ENCODE assay signal across 16 cellular contexts in the genomic region with DNA sequence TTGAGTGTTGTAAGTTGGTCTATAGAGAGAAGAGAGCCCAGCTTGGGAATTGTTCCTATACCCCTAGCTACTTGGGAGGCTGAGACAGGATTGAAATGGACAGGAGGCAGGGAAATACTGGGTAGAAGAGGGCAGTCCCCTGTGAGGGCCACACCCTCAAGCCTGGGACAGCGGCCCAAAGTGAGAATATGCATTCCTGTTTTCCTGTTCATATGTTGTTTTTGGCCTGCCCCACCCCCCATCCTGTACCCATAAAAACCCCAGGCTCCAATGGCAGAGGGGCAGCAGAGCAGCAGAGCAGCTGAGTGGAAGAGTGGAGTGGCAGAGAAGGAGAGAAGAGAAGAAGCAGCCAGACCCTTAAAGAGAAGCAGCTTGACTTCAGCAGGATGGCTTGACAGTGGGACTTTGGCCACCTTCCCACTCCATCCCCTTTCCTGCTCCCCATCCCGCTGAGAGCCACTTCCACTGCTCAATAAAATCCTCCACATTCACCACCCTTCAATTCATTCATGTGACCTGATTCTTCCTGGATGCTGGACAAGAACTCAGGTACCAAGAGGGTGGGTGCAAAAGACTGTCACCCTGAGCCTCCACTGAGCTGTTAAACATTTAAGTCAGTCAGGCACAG.
DNase-seq lines count a peak whose midpoint lies in the region; ATAC-seq and TF ChIP-seq lines count a peak whose summit lies in the region.
"Had no signal": no experiment of that assay in that cellular context is flagged by ENCODE, and none has a peak within 500 bp of the region (broad histone marks: within the 10 kb centered on the region; RNA-seq: fewer than 3 reads in every experiment).

No MANE protein-coding gene starts in this region.

- H3K27me3 Mint-ChIP-seq in stimulated activated naive B cell treated with anti-CD40 and anti-IgM and Interleukin-4, amounts not matched to agents 10 μg/mL and 1 μg/mL and 100 μg/mL, for 72 hours, result peaks cover 2 to 12% of the 10 kb centered on the region in 2 donors

- H3K36me3 Mint-ChIP-seq in stimulated activated naive B cell treated with anti-CD40 and anti-IgM and Interleukin-4, amounts not matched to agents 10 μg/mL and 1 μg/mL and 100 μg/mL, for 72 hours, result peaks cover 0 to 2% of the 10 kb centered on the region in 2 donors
- H3K36me3 Mint-ChIP-seq: CD14-positive monocyte had no signal

- H3K79me2 ChIP-seq in GM23248 (ENCODE audit: insufficient read depth), result no peaks in the 10 kb centered on the region

- no peak overlapping the region for H2AFZ ChIP-seq in GM23248

- WGBS in GM23248 (ENCODE audit: low coverage in 1 of 2, low lambda C conversion rate in 2 of 2, missing lambda C conversion rate in 2 of 2), 2 experiments, result 35 to 51% methylated on average over 2 of the region's 2 CpGs

- no peaks in the 10 kb centered on the region for H3K9me3 ChIP-seq in GM23248 (ENCODE audit: low read depth)

- no peak overlapping the region for H3K4me3 Mint-ChIP-seq in stimulated activated naive B cell treated with anti-CD40 and anti-IgM and Interleukin-4, amounts not matched to agents 10 μg/mL and 1 μg/mL and 100 μg/mL, for 72 hours
- H3K4me3 Mint-ChIP-seq: CD14-positive monocyte, H9 had no signal

- no peaks in the 10 kb centered on the region for H4K20me1 ChIP-seq in GM23248 (ENCODE audit: insufficient read depth)

- peaks cover 0 to 2% of the 10 kb centered on the region in 2 donors for H3K4me1 Mint-ChIP-seq in stimulated activated naive B cell treated with anti-CD40 and anti-IgM and Interleukin-4, amounts not matched to agents 10 μg/mL and 1 μg/mL and 100 μg/mL, for 72 hours
- H3K4me1 Mint-ChIP-seq: CD14-positive monocyte, H9 had no signal

- H3K9me2 ChIP-seq in GM23248 (ENCODE audit: insufficient read depth), result no peaks in the 10 kb centered on the region

- H3K9ac ChIP-seq in GM23248, result no peak overlapping the region

- no peaks in the 10 kb centered on the region for H3K36me3 ChIP-seq in GM23248 (ENCODE audit: low read depth)

- CTCF ChIA-PET in RWPE1 (lab: Yijun Ruan, JAX), result no interaction called here

- H3K27me3 ChIP-seq in GM23248 (replicated peaks; ENCODE audit: insufficient read depth), result no peaks in the 10 kb centered on the region

- no peaks in the 10 kb centered on the region; the same call in 1 of the 2 replicates for H3K4me1 ChIP-seq in GM23248 (ENCODE audit: insufficient read depth)

- POLR2A ChIA-PET in RWPE1 (lab: Yijun Ruan, JAX; ENCODE audit: low non-redundant PET), result no interaction called here

- H3K4me3 ChIP-seq in GM23248, result no peak overlapping the region

- DNase-seq in GM23248 (peak; percentile 56), RWPE1 (ENCODE audit: low spot score) (no peak), fibroblast of gingiva (ENCODE audit: low read depth) (peak; percentile 24), NCI-H446 treated with DMSO at 0.1 percent for 48 hours (lab: John Stamatoyannopoulos, UW) (no peak), erythroblast (lab: John Stamatoyannopoulos, UW) (no peak)
- no peak for DNase-seq in stimulated activated naive B cell treated with anti-CD40 and anti-IgM and Interleukin-4, amounts not matched to agents 10 μg/mL and 1 μg/mL and 100 μg/mL, for 72 hours
- DNase-seq: ACHN, DMS79 treated with DMSO at 0.1 percent for 48 hours, H9, MV-4-11, NCI-H187, NCI-H2107, NCI-H510A treated with DMSO at 0.1 percent for 48 hours, NCI-H774 had no signal

- no peak for TF ChIP-seq CTCF in RWPE1 (conservative IDR thresholded peaks at IDR 0.05; ENCODE audit: low read depth)

- no peak overlapping the region for H3K4me2 ChIP-seq in GM23248 (ENCODE audit: unreplicated experiment)

- no peak for ATAC-seq in stimulated activated naive B cell treated with anti-CD40 and anti-IgM and Interleukin-4, amounts not matched to agents 10 μg/mL and 1 μg/mL and 100 μg/mL, for 72 hours (replicated peaks)
- no peak for ATAC-seq in HG02885 (IDR thresholded peaks at IDR 0.05; ENCODE audit: poor library complexity, unreplicated experiment)

- H3K9me3 Mint-ChIP-seq in stimulated activated naive B cell treated with anti-CD40 and anti-IgM and Interleukin-4, amounts not matched to agents 10 μg/mL and 1 μg/mL and 100 μg/mL, for 72 hours, result peaks cover 2 to 4% of the 10 kb centered on the region in 2 donors

- no peak for TF ChIP-seq POLR2A in erythroblast (IDR thresholded peaks at IDR 0.05; ENCODE audit: low read length)

- peak overlapping the region; percentile 80 for H3K27ac Mint-ChIP-seq in stimulated activated naive B cell treated with anti-CD40 and anti-IgM and Interleukin-4, amounts not matched to agents 10 μg/mL and 1 μg/mL and 100 μg/mL, for 72 hours
- H3K27ac Mint-ChIP-seq: CD14-positive monocyte, H9 had no signal

- in situ Hi-C loops in GM23248 (cut with MboI), result no loop called here

- no peaks in the 10 kb centered on the region for H3F3A ChIP-seq in GM23248 (ENCODE audit: insufficient read depth)

- no peak overlapping the region for H3K27ac ChIP-seq in GM23248
- H3K27ac ChIP-seq in RWPE1, result peak overlapping the region; percentile 47

Comparison
In these comparisons a context has a peak if more than half of its experiments do, and no peak if none do; other contexts are left out.
1. DNase-seq: peak in GM23248 (single experiment) and fibroblast of gingiva (single experiment); none in RWPE1 (single experiment), stimulated activated naive B cell treated with anti-CD40 and anti-IgM and Interleukin-4, amounts not matched to agents 10 μg/mL and 1 μg/mL and 100 μg/mL, for 72 hours (single experiment), NCI-H446 treated with DMSO at 0.1 percent for 48 hours (single experiment) and erythroblast (0 of 2).